Comparison of ENCODE assay signal across 8 cellular contexts in genomic region chr5:891117-891836, GRCh38. TPM values are rescaled to one million over a fixed set of nuclear protein-coding genes. Genes with fewer than 3 reads are reported as not detected.
DNase-seq lines count a peak whose midpoint lies in the region; ATAC-seq and TF ChIP-seq lines count a peak whose summit lies in the region.

No MANE protein-coding gene starts in this region.

- WGBS in sigmoid colon, 2 donors, result 67 to 84% methylated on average over 34 of the region's 34 CpGs

- TF ChIP-seq CTCF in fibroblast of pulmonary artery (IDR thresholded peaks at IDR 0.05; ENCODE audit: low read length, missing control alignments) (no peak), sigmoid colon (IDR thresholded peaks at IDR 0.05) (no peak)

- peaks cover 0 to 26% (median 21%) of the 10 kb centered on the region in 4 donors for H3K4me1 ChIP-seq in sigmoid colon

- H3K9me3 ChIP-seq in sigmoid colon, result no peaks in the 10 kb centered on the region

- H3K27ac ChIP-seq in sigmoid colon, result peak overlapping the region in 3 of 4 donors; percentile 86 to 92 (median 89)

- ATAC-seq in HG03565 (IDR thresholded peaks at IDR 0.05; ENCODE audit: unreplicated experiment), result no peak

- TF ChIP-seq EP300 in sigmoid colon (IDR thresholded peaks at IDR 0.05), result no peak

- intact Hi-C loops in sigmoid colon (cut with DNase I), result loop anchor here (5.0 kb wide), 1 partner anchor 449 kb away; the partner anchor contains the start of gene EXOC3

- H3K27me3 ChIP-seq in sigmoid colon, result no peaks in the 10 kb centered on the region

- peak overlapping the region; percentile 96 for H3K4me3 ChIP-seq in fibroblast of pulmonary artery (replicated peaks; ENCODE audit: low read depth, low read length)
- H3K4me3 ChIP-seq in sigmoid colon, result peak overlapping the region in 3 of 4 donors; percentile 85 to 96 (median 93)

- TF ChIP-seq POLR2A in sigmoid colon (IDR thresholded peaks at IDR 0.05), result no peak

- DNase-seq in NCI-H82 (lab: John Stamatoyannopoulos, UW) (peak; percentile 20), NCI-H82 treated with DMSO at 0.1 percent for 48 hours (lab: John Stamatoyannopoulos, UW; ENCODE audit: unreplicated experiment) (no peak), SK-MEL-5 (ENCODE audit: low read depth, low spot score) (peak; percentile 15), fibroblast of pulmonary artery (ENCODE audit: low read depth) (peak; percentile 6), sigmoid colon (peak; percentile 46), DMS53 treated with DMSO at 0.1 percent for 48 hours (lab: John Stamatoyannopoulos, UW; ENCODE audit: unreplicated experiment) (no peak), NCI-H2196 treated with DMSO at 0.1 percent for 48 hours (lab: John Stamatoyannopoulos, UW; ENCODE audit: unreplicated experiment) (no peak)

- in situ Hi-C loops in SK-MEL-5 (cut with HindIII; ENCODE audit: low pct_unique_long_range_greater_than_20kb, low sequenced_read_pairs), result no loop called here

- peaks cover 14 to 51% (median 33%) of the 10 kb centered on the region in 4 donors for H3K36me3 ChIP-seq in sigmoid colon

RNA-seq across cellular contexts. Expression of gene BRD9, which starts 1.3 kb away (rescaled TPM):
- total RNA-seq in SK-MEL-5 (2014; rRNA removed; shearing (Covaris generic)), result 43.1 and 44.2 TPM in 2 replicates
- polyA plus RNA-seq in SK-MEL-5 (2015; cell fraction: cytosol; rRNA removed), result 44.3 and 58.3 TPM in 2 replicates
- polyA plus RNA-seq in SK-MEL-5 (2015; cell fraction: nucleus; rRNA removed), result 401 and 461 TPM in 2 replicates
- 10 to 100 TPM; 21.4 to 38.8 (median 24.6) TPM for total RNA-seq in sigmoid colon
- polyA plus RNA-seq in sigmoid colon, result 10 to 100 TPM; 12.9 to 28.3 (median 14.4) TPM

RNA-seq across cellular contexts. Expression of gene TRIP13, which starts 1.4 kb away (rescaled TPM):
- total RNA-seq in SK-MEL-5 (2014; rRNA removed; shearing (Covaris generic)), result 43.7 and 47.0 TPM in 2 replicates
- 42.7 and 47.1 TPM in 2 replicates for polyA plus RNA-seq in SK-MEL-5 (2015; cell fraction: cytosol; rRNA removed)
- polyA plus RNA-seq in SK-MEL-5 (2015; cell fraction: nucleus; rRNA removed), result 58.4 and 67.5 TPM in 2 replicates
- under 1 TPM in 3 of 4 donors, not detected in 1; 0.16 to 0.83 (median 0.54) TPM for total RNA-seq in sigmoid colon
- 1 to 10 TPM; 1.2 to 7.7 (median 3.9) TPM for polyA plus RNA-seq in sigmoid colon

RNA-seq across cellular contexts. Expression of gene ZDHHC11, which starts 40.5 kb away (rescaled TPM):
- 15.7 and 18.2 TPM in 2 replicates for total RNA-seq in SK-MEL-5 (2014; rRNA removed; shearing (Covaris generic))
- 5.3 and 11.6 TPM in 2 replicates for polyA plus RNA-seq in SK-MEL-5 (2015; cell fraction: cytosol; rRNA removed)
- polyA plus RNA-seq in SK-MEL-5 (2015; cell fraction: nucleus; rRNA removed), result 311 and 517 TPM in 2 replicates
- 1 to 10 TPM; 1.8 to 8.0 (median 3.7) TPM for total RNA-seq in sigmoid colon
- polyA plus RNA-seq in sigmoid colon, result 1 to 10 TPM in 1 of 3 donors, under 1 TPM in 1, not detected in 1; 0.60 to 4.9 TPM

Comparison
In these comparisons a context has a peak if more than half of its experiments do, and no peak if none do; other contexts are left out.
1. DNase-seq: peak in NCI-H82 (single experiment), SK-MEL-5 (single experiment), fibroblast of pulmonary artery (single experiment) and sigmoid colon (single experiment); none in NCI-H82 treated with DMSO at 0.1 percent for 48 hours (single experiment), DMS53 treated with DMSO at 0.1 percent for 48 hours (single experiment) and NCI-H2196 treated with DMSO at 0.1 percent for 48 hours (single experiment).
2. RNA of gene TRIP13, which starts 1.4 kb away (total RNA-seq): 43.7 to 47.0 TPM in SK-MEL-5; 0.16 to 0.83 TPM in sigmoid colon; every median in the first group is over 10 times any median in the second.